In genomic region chr9:132877818-132878694, GRCh38 we compare ENCODE assay signal across 8 cellular contexts. TPM values are rescaled to one million over a fixed set of nuclear protein-coding genes. Genes with fewer than 3 reads are reported as not detected.
DNase-seq lines count a peak whose midpoint lies in the region; ATAC-seq, FAIRE-seq and TF ChIP-seq lines count a peak whose summit lies in the region.

Gene AK8, minus strand, starts transcription at chr9:132878284. Its CDS starts 29 bp downstream, at chr9:132878255.

- H3K4me3 ChIP-seq in RWPE2 (ENCODE audit: severe bottlenecking) (peak within 1 kb of the TSS; percentile 94), gastroesophageal sphincter (peak within 1 kb of the TSS; percentile 65 to 76), neuron (ENCODE audit: low read length) (peak within 1 kb of the TSS; percentile 92), stomach smooth muscle (ENCODE audit: low read length in 2 of 2) (peak within 1 kb of the TSS; percentile 94 to 96)

- H3K9me3 Mint-ChIP-seq in activated naive CD4-positive, alpha-beta T cell treated with anti-CD3 and anti-CD28 coated beads for 36 hours: no peaks in the 10 kb centered on the region

- CTCF ChIA-PET in activated naive CD4-positive, alpha-beta T cell treated with anti-CD3 and anti-CD28 coated beads for 36 hours (lab: Charles Lee): interaction anchor here (4.0 kb wide), 1 partner anchor 24 kb away, joined by 18 read pairs; no protein-coding TSS in a partner anchor

- peak within 1 kb of the TSS; percentile 7 for H3K27ac ChIP-seq in RWPE2 (ENCODE audit: poor library complexity, severe bottlenecking)
- H3K27ac ChIP-seq in gastroesophageal sphincter: peak within 1 kb of the TSS; percentile 51 to 89 (median 86)
- peak within 1 kb of the TSS; percentile 95 for H3K27ac ChIP-seq in stomach smooth muscle (ENCODE audit: low read length)

- ATAC-seq in GM19035 (IDR thresholded peaks at IDR 0.05; ENCODE audit: unreplicated experiment): peak; percentile 82
- peak; percentile 78 for ATAC-seq in RWPE2 (ENCODE audit: low read depth)
- peak; percentile 85 for ATAC-seq in gastroesophageal sphincter

- FAIRE-seq in HTR-8/SVneo (lab: Jason Lieb, UNC): peak; percentile 84

- H3K4me3 Mint-ChIP-seq in activated naive CD4-positive, alpha-beta T cell treated with anti-CD3 and anti-CD28 coated beads for 36 hours: peak within 1 kb of the TSS; percentile 74

- H3K4me1 ChIP-seq in RWPE2 (ENCODE audit: insufficient read depth, poor library complexity, severe bottlenecking) (no peaks in the 10 kb centered on the region), gastroesophageal sphincter (peaks cover 0 to 18% (median 8%) of the 10 kb centered on the region in 3 donors), neuron (ENCODE audit: insufficient read depth, low read length) (no peaks in the 10 kb centered on the region), stomach smooth muscle (ENCODE audit: control insufficient read depth, insufficient read depth, low read length) (peaks cover 21% of the 10 kb centered on the region)

- TF ChIP-seq POLR2A in gastroesophageal sphincter (IDR thresholded peaks at IDR 0.05): peak; percentile 22 to 25

- TF ChIP-seq EP300 in gastroesophageal sphincter (IDR thresholded peaks at IDR 0.05): no peak

- no peaks in the 10 kb centered on the region for H3K36me3 Mint-ChIP-seq in activated naive CD4-positive, alpha-beta T cell treated with anti-CD3 and anti-CD28 coated beads for 36 hours (ENCODE audit: low read depth)

- peak within 1 kb of the TSS; percentile 90 for H2AFZ ChIP-seq in neuron (ENCODE audit: low read depth, low read length)

- TF ChIP-seq CTCF in RWPE2 (IDR thresholded peaks at IDR 0.05; ENCODE audit: poor library complexity, severe bottlenecking) (no peak), gastroesophageal sphincter (IDR thresholded peaks at IDR 0.05) (no peak)

- H3K27me3 Mint-ChIP-seq in activated naive CD4-positive, alpha-beta T cell treated with anti-CD3 and anti-CD28 coated beads for 36 hours (ENCODE audit: low read depth): no peaks in the 10 kb centered on the region

- 1% methylated on average over 20 of the region's 89 CpGs; no CpG with 5 or more reads in 1 of the 2 donors for WGBS in gastroesophageal sphincter (ENCODE audit: low coverage in 1 of 2), 2 donors

- H3K36me3 ChIP-seq in RWPE2 (ENCODE audit: low read depth) (no peaks in the 10 kb centered on the region), gastroesophageal sphincter (no peaks in the 10 kb centered on the region), neuron (ENCODE audit: insufficient read depth, low read length) (no peaks in the 10 kb centered on the region), stomach smooth muscle (ENCODE audit: control insufficient read depth in 2 of 2, insufficient read depth in 2 of 2, low read length in 2 of 2) (no peaks in the 10 kb centered on the region)

- H3K27me3 ChIP-seq in RWPE2 (ENCODE audit: insufficient read depth, poor library complexity, severe bottlenecking) (no peaks in the 10 kb centered on the region), gastroesophageal sphincter (no peaks in the 10 kb centered on the region), neuron (ENCODE audit: insufficient read depth, low read length) (no peaks in the 10 kb centered on the region), stomach smooth muscle (ENCODE audit: control insufficient read depth in 1 of 2, insufficient read depth in 2 of 2, low read length in 2 of 2) (no peaks in the 10 kb centered on the region)

- peak within 1 kb of the TSS; percentile 93 to 98 for H3K9ac ChIP-seq in stomach smooth muscle (ENCODE audit: low read length in 2 of 2)

- H3K27ac Mint-ChIP-seq in activated naive CD4-positive, alpha-beta T cell treated with anti-CD3 and anti-CD28 coated beads for 36 hours: no peak within 1 kb of the TSS

- intact Hi-C loops in activated naive CD4-positive, alpha-beta T cell treated with anti-CD3 and anti-CD28 coated beads for 36 hours (cut with micrococcal nuclease): loop anchor here (1.0 to 2.0 kb wide), 3 partner anchors 25 to 208 kb away; partner anchors contain the start of genes GTF3C4 and TSC1

- H3K4me1 Mint-ChIP-seq in activated naive CD4-positive, alpha-beta T cell treated with anti-CD3 and anti-CD28 coated beads for 36 hours (ENCODE audit: low read depth): peaks cover 8% of the 10 kb centered on the region

- DNase-seq in Ammon's horn (ENCODE audit: low spot score) (peak; percentile 76), HTR-8/SVneo (ENCODE audit: insufficient read length, low spot score) (peak; percentile 86), RWPE2 (ENCODE audit: low spot score) (peak; percentile 56)
- peak; percentile 71 for DNase-seq in activated naive CD4-positive, alpha-beta T cell treated with anti-CD3 and anti-CD28 coated beads for 36 hours

- H3K9me3 ChIP-seq in RWPE2 (ENCODE audit: severe bottlenecking) (no peaks in the 10 kb centered on the region), gastroesophageal sphincter (no peaks in the 10 kb centered on the region), neuron (ENCODE audit: low read length) (no peaks in the 10 kb centered on the region), stomach smooth muscle (ENCODE audit: control insufficient read depth in 2 of 2, low read length in 2 of 2) (no peaks in the 10 kb centered on the region)

RNA-seq across cellular contexts. Expression of gene AK8, which starts in this region (rescaled TPM):
- not detected for total RNA-seq in activated naive CD4-positive, alpha-beta T cell treated with anti-CD3 and anti-CD28 coated beads for 36 hours
- under 1 TPM; 0.31 to 0.81 (median 0.63) TPM for total RNA-seq in gastroesophageal sphincter

Comparison
In these comparisons a context has a peak if more than half of its experiments do, and no peak if none do; other contexts are left out.
1. Peak in every context shown above with its lines: DNase-seq, ATAC-seq, H3K4me3 ChIP-seq and H3K27ac ChIP-seq.
2. Peak in DNase-seq in activated naive CD4-positive, alpha-beta T cell treated with anti-CD3 and anti-CD28 coated beads for 36 hours; RNA of the gene not detected or under 1 TPM.
3. Peak in ATAC-seq, H3K4me3 ChIP-seq and H3K27ac ChIP-seq in gastroesophageal sphincter; RNA of the gene not detected or under 1 TPM.
4. H3K27ac ChIP-seq: peak in every context shown above with its lines; median percentile 95 in stomach smooth muscle; 86 in gastroesophageal sphincter; 7 in RWPE2.